13 cellular contexts compared by ENCODE assay signal in genomic region chr12:92041742-92042141, GRCh38.
A peak's percentile ranks its signal among the peaks of the same experiment; 100 is the strongest.
DNase-seq lines count a peak whose midpoint lies in the region; ATAC-seq, FAIRE-seq and TF ChIP-seq lines count a peak whose summit lies in the region.
"Had no signal": no experiment of that assay in that cellular context is flagged by ENCODE, and none has a peak within 500 bp of the region (broad histone marks: within the 10 kb centered on the region; RNA-seq: fewer than 3 reads in every experiment).

No MANE protein-coding gene starts in this region.

- peak; percentile 43 for TF ChIP-seq CTCF in foreskin keratinocyte (conservative IDR thresholded peaks at IDR 0.05)

- FAIRE-seq in GM19239 (lab: Jason Lieb, UNC), result no peak

- H3K27ac ChIP-seq in foreskin keratinocyte, result peak overlapping the region; percentile 71
- H3K27ac ChIP-seq: 22Rv1, esophagus squamous epithelium had no signal

- no peaks in the 10 kb centered on the region for H3K27me3 ChIP-seq in foreskin keratinocyte
- H3K27me3 ChIP-seq: esophagus squamous epithelium, MG63 had no signal

- DNase-seq in NCI-H146 (lab: John Stamatoyannopoulos, UW) (peak; percentile 24), NCI-H146 treated with DMSO at 0.1 percent for 48 hours (lab: John Stamatoyannopoulos, UW; ENCODE audit: unreplicated experiment) (no peak), SW480 (ENCODE audit: low spot score) (peak; percentile 60), foreskin keratinocyte (peak in 1 of 2 donors; percentile 82), HUDEP-2 (lab: John Stamatoyannopoulos, UW; ENCODE audit: unreplicated experiment in 76 of 76) (no peak), GM19239 (ENCODE audit: insufficient read length, low spot score) (no peak)
- DNase-seq: DMS79 treated with DMSO at 0.1 percent for 48 hours, esophagus squamous epithelium, MG63, NCI-H510A had no signal

- peak; percentile 36 for ATAC-seq in GM18519 (IDR thresholded peaks at IDR 0.05; ENCODE audit: low FRiP score, unreplicated experiment)
- peak; percentile 71 for ATAC-seq in foreskin keratinocyte
- no peak for ATAC-seq in HG02588 (IDR thresholded peaks at IDR 0.05; ENCODE audit: unreplicated experiment)

- H3K4me1 ChIP-seq in foreskin keratinocyte, result peaks cover 33% of the 10 kb centered on the region

Comparison
In these comparisons a context has a peak if more than half of its experiments do, and no peak if none do; other contexts are left out.
1. DNase-seq: peak in NCI-H146 (single experiment) and SW480 (single experiment); none in NCI-H146 treated with DMSO at 0.1 percent for 48 hours (single experiment), HUDEP-2 (0 of 76) and GM19239 (single experiment).